ENCODE assay signal across 1 cellular context in the genomic region with DNA sequence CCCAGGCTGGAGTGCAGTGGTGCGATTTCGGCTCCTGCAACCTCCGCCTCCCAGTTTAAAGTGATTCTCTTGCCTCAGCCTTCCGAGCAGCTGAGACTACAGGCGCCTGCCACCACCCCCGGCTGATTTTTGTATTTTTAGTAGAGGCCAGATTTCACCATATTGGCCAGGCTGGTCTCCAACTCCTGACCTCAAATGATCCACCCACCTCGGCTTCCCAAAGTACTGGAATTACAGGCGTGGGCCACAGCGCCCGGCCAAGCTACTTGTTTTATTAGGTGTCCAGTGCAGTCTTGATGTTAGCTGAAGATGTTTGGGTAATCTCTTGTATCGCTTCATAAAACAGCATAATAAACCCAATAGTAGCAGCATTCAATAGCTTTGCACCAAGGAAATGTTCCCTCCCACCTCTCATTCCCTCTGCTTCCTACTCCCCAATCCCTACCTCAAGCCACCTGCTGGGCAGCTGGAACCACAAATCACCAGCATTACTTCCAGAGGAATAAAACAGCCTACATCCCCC.
TF ChIP-seq lines count a peak whose summit lies in the region.

No MANE protein-coding gene starts in this region.

TF ChIP-seq in GM23338, 12 proteins besides CTCF, POLR2A, EP300 and RAD21 (continued from another document):
- TF ChIP-seq, protein P1, sequence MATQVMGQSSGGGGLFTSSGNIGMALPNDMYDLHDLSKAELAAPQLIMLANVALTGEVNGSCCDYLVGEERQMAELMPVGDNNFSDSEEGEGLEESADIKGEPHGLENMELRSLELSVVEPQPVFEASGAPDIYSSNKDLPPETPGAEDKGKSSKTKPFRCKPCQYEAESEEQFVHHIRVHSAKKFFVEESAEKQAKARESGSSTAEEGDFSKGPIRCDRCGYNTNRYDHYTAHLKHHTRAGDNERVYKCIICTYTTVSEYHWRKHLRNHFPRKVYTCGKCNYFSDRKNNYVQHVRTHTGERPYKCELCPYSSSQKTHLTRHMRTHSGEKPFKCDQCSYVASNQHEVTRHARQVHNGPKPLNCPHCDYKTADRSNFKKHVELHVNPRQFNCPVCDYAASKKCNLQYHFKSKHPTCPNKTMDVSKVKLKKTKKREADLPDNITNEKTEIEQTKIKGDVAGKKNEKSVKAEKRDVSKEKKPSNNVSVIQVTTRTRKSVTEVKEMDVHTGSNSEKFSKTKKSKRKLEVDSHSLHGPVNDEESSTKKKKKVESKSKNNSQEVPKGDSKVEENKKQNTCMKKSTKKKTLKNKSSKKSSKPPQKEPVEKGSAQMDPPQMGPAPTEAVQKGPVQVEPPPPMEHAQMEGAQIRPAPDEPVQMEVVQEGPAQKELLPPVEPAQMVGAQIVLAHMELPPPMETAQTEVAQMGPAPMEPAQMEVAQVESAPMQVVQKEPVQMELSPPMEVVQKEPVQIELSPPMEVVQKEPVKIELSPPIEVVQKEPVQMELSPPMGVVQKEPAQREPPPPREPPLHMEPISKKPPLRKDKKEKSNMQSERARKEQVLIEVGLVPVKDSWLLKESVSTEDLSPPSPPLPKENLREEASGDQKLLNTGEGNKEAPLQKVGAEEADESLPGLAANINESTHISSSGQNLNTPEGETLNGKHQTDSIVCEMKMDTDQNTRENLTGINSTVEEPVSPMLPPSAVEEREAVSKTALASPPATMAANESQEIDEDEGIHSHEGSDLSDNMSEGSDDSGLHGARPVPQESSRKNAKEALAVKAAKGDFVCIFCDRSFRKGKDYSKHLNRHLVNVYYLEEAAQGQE (IDR thresholded peaks at IDR 0.05; ENCODE audit: unreplicated experiment), result no peak
- TF ChIP-seq NANOG (IDR thresholded peaks at IDR 0.05; ENCODE audit: borderline replicate concordance) (no peak), EZH2 (IDR thresholded peaks at IDR 0.05; ENCODE audit: low read depth, unreplicated experiment) (no peak), ZNF331 (CRISPR knock-in tag; IDR thresholded peaks at IDR 0.05; ENCODE audit: low read depth) (no peak), ZNF114 (CRISPR knock-in tag; IDR thresholded peaks at IDR 0.05) (no peak), JUNB (IDR thresholded peaks at IDR 0.05; ENCODE audit: unreplicated experiment) (no peak), EZH2phosphoT487 (IDR thresholded peaks at IDR 0.05; ENCODE audit: unreplicated experiment) (no peak)
- TF ChIP-seq, protein P2, sequence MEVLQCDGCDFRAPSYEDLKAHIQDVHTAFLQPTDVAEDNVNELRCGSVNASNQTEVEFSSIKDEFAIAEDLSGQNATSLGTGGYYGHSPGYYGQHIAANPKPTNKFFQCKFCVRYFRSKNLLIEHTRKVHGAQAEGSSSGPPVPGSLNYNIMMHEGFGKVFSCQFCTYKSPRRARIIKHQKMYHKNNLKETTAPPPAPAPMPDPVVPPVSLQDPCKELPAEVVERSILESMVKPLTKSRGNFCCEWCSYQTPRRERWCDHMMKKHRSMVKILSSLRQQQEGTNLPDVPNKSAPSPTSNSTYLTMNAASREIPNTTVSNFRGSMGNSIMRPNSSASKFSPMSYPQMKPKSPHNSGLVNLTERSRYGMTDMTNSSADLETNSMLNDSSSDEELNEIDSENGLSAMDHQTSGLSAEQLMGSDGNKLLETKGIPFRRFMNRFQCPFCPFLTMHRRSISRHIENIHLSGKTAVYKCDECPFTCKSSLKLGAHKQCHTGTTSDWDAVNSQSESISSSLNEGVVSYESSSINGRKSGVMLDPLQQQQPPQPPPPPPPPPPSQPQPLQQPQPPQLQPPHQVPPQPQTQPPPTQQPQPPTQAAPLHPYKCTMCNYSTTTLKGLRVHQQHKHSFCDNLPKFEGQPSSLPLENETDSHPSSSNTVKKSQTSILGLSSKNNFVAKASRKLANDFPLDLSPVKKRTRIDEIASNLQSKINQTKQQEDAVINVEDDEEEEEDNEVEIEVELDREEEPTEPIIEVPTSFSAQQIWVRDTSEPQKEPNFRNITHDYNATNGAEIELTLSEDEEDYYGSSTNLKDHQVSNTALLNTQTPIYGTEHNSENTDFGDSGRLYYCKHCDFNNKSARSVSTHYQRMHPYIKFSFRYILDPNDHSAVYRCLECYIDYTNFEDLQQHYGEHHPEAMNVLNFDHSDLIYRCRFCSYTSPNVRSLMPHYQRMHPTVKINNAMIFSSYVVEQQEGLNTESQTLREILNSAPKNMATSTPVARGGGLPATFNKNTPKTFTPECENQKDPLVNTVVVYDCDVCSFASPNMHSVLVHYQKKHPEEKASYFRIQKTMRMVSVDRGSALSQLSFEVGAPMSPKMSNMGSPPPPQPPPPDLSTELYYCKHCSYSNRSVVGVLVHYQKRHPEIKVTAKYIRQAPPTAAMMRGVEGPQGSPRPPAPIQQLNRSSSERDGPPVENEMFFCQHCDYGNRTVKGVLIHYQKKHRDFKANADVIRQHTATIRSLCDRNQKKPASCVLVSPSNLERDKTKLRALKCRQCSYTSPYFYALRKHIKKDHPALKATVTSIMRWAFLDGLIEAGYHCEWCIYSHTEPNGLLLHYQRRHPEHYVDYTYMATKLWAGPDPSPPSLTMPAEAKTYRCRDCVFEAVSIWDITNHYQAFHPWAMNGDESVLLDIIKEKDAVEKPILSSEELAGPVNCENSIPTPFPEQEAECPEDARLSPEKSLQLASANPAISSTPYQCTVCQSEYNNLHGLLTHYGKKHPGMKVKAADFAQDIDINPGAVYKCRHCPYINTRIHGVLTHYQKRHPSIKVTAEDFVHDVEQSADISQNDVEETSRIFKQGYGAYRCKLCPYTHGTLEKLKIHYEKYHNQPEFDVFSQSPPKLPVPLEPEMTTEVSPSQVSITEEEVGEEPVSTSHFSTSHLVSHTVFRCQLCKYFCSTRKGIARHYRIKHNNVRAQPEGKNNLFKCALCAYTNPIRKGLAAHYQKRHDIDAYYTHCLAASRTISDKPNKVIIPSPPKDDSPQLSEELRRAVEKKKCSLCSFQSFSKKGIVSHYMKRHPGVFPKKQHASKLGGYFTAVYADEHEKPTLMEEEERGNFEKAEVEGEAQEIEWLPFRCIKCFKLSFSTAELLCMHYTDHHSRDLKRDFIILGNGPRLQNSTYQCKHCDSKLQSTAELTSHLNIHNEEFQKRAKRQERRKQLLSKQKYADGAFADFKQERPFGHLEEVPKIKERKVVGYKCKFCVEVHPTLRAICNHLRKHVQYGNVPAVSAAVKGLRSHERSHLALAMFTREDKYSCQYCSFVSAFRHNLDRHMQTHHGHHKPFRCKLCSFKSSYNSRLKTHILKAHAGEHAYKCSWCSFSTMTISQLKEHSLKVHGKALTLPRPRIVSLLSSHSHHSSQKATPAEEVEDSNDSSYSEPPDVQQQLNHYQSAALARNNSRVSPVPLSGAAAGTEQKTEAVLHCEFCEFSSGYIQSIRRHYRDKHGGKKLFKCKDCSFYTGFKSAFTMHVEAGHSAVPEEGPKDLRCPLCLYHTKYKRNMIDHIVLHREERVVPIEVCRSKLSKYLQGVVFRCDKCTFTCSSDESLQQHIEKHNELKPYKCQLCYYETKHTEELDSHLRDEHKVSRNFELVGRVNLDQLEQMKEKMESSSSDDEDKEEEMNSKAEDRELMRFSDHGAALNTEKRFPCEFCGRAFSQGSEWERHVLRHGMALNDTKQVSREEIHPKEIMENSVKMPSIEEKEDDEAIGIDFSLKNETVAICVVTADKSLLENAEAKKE (CRISPR knock-in tag; IDR thresholded peaks at IDR 0.05), result no peak
